33 cellular contexts compared by ENCODE assay signal in the genomic region with DNA sequence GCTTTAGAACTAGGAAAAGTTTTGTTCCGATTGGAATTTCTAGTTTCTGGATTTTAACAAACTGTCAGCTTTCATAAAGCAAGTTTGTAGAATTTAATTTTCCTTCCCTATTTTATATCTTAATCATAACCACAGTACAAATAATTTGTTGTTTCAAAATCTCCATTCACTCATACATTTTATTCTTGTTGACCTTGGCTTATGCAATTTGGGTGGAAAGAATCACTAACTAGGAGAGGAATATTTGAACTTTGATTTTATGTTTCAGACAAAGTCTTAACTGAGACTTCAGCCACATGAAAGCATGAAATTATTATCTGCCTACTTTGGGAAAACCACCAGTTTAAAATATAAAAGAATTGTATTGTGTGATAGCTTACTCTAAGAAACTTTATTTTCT.
DNase-seq lines count a peak whose midpoint lies in the region; ATAC-seq and TF ChIP-seq lines count a peak whose summit lies in the region.
"Had no signal": no experiment of that assay in that cellular context is flagged by ENCODE, and none has a peak within 500 bp of the region (broad histone marks: within the 10 kb centered on the region; RNA-seq: fewer than 3 reads in every experiment).

No MANE protein-coding gene starts in this region.

- H3K27me3 ChIP-seq in left ventricle myocardium inferior (ENCODE audit: low read depth): no peaks in the 10 kb centered on the region
- H3K27me3 ChIP-seq in left lung: no peaks in the 10 kb centered on the region
- no peaks in the 10 kb centered on the region for H3K27me3 ChIP-seq in tibial artery
- H3K27me3 ChIP-seq: colonic mucosa, hepatocyte, MG63, pancreas, uterus had no signal

- H3K36me3 ChIP-seq in left ventricle myocardium inferior (no peaks in the 10 kb centered on the region), left lung (no peaks in the 10 kb centered on the region), tibial artery (no peaks in the 10 kb centered on the region)
- H3K36me3 ChIP-seq: colonic mucosa, MG63, pancreas, uterus had no signal

- no peak for TF ChIP-seq CTCF in left ventricle myocardium inferior (IDR thresholded peaks at IDR 0.05; ENCODE audit: borderline replicate concordance)
- no peak for TF ChIP-seq CTCF in choroid plexus epithelial cell (conservative IDR thresholded peaks at IDR 0.05; ENCODE audit: low read depth, low read length)
- no peak for TF ChIP-seq CTCF in left lung (IDR thresholded peaks at IDR 0.05)
- no peak for TF ChIP-seq CTCF in tibial artery (IDR thresholded peaks at IDR 0.05)

- H3K4me1 ChIP-seq in left ventricle myocardium inferior (peaks cover 20% of the 10 kb centered on the region), left lung (peaks cover 0 to 4% of the 10 kb centered on the region in 2 donors), tibial artery (peaks cover 0 to 35% (median 8%) of the 10 kb centered on the region in 4 donors)
- H3K4me1 ChIP-seq: A549, colonic mucosa, pancreas, uterus had no signal

- DNase-seq in left ventricle myocardium inferior: no peak
- DNase-seq in cardiac septum (ENCODE audit: low spot score): no peak
- DNase-seq in choroid plexus epithelial cell (ENCODE audit: low read depth): peak; percentile 57
- DNase-seq in left lung: no peak
- DNase-seq in tibial artery: no peak
- no peak for DNase-seq in HEK293T (ENCODE audit: extremely low spot score)
- no peak for DNase-seq in NCI-H1105 (lab: John Stamatoyannopoulos, UW)
- DNase-seq in activated T-cell treated with anti-CD3 and anti-CD28 coated beads, Interleukin-2, amount 50 U/mL, for 1 hour: no peak
- DNase-seq: activated CD4-positive, alpha-beta T cell treated with anti-CD3 and anti-CD28 coated beads, Interleukin-2, amount 50 U/mL, for 48 hours; activated naive CD4-positive, alpha-beta T cell treated with anti-CD3 and anti-CD28 coated beads for 36 hours; amniotic stem cell; CD4-positive, alpha-beta memory T cell; colonic mucosa; DND-41; effector memory CD4-positive, alpha-beta T cell; foreskin melanocyte; GOT3; left cardiac atrium; MG63; NCI-H2029 treated with DMSO at 0.1 percent for 48 hours; NCI-H2227 treated with DMSO at 0.1 percent for 48 hours; NCI-H526 treated with DMSO at 0.1 percent for 48 hours; NK-92 treated with Interleukin-12 subunit alpha and Interleukin-12 subunit beta, amount 100 ng/mL, for 24 hours; pancreas; PC-3; stimulated activated CD8-positive, alpha-beta memory T cell treated with anti-CD3 and anti-CD28 coated beads, Interleukin-4, amount 100 ng/mL, for 48 hours; T-helper 2 cell; uterus had no signal

- peak; percentile 33 for ATAC-seq in left lung
- ATAC-seq: A549; activated CD4-positive, CD25-positive, alpha-beta regulatory T cell treated with anti-CD3 and anti-CD28 coated beads, Interleukin-2, amount 50 U/mL, for 24 hours; K562; PC-3 had no signal

- intact Hi-C loops in left ventricle myocardium inferior (cut with micrococcal nuclease): no loop called here
- intact Hi-C loops in cardiac septum (cut with DNase I): loop anchor here (2.0 kb wide), 1 partner anchor 40 kb away; no protein-coding TSS in a partner anchor
- intact Hi-C loops in left lung (cut with DNase I): no loop called here
- intact Hi-C loops in tibial artery (cut with DNase I; ENCODE audit: low total_unique reads): no loop called here

- H3K4me3 ChIP-seq in left ventricle myocardium inferior (no peak overlapping the region), choroid plexus epithelial cell (ENCODE audit: low read depth, low read length) (no peak overlapping the region), left lung (no peak overlapping the region), tibial artery (no peak overlapping the region)
- H3K4me3 ChIP-seq: A549, colonic mucosa, hepatocyte, K562, MG63, pancreas, uterus had no signal

- POLR2A ChIA-PET in HEK293T (lab: Yijun Ruan, JAX): no interaction called here

- H3K27ac ChIP-seq in left ventricle myocardium inferior (replicated peaks) (peak overlapping the region; percentile 32), left lung (peak overlapping the region in 1 of 2 donors; percentile 65), tibial artery (peak overlapping the region; percentile 18 to 38)
- H3K27ac ChIP-seq: A549, colonic mucosa, epithelial cell of prostate, hepatocyte, pancreas, uterus had no signal

- no peaks in the 10 kb centered on the region for H3K9me3 ChIP-seq in left ventricle myocardium inferior (replicated peaks)
- no peaks in the 10 kb centered on the region for H3K9me3 ChIP-seq in left lung
- H3K9me3 ChIP-seq in tibial artery: no peaks in the 10 kb centered on the region
- H3K9me3 ChIP-seq: A549, colonic mucosa, pancreas, uterus had no signal

- CTCF ChIA-PET in HEK293T (lab: Yijun Ruan, JAX): no interaction called here

TF ChIP-seq in HEK293T, 16 proteins besides CTCF, POLR2A, EP300 and RAD21:
- TF ChIP-seq LEF1 (IDR thresholded peaks at IDR 0.05; ENCODE audit: borderline replicate concordance): no peak
- TF ChIP-seq HDGF (IDR thresholded peaks at IDR 0.05; ENCODE audit: borderline replicate concordance): no peak
- no peak for TF ChIP-seq SUZ12 (IDR thresholded peaks at IDR 0.05)
- no peak for TF ChIP-seq ARNT (IDR thresholded peaks at IDR 0.05)
- TF ChIP-seq, protein P1, sequence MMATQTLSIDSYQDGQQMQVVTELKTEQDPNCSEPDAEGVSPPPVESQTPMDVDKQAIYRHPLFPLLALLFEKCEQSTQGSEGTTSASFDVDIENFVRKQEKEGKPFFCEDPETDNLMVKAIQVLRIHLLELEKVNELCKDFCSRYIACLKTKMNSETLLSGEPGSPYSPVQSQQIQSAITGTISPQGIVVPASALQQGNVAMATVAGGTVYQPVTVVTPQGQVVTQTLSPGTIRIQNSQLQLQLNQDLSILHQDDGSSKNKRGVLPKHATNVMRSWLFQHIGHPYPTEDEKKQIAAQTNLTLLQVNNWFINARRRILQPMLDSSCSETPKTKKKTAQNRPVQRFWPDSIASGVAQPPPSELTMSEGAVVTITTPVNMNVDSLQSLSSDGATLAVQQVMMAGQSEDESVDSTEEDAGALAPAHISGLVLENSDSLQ (IDR thresholded peaks at IDR 0.05): no peak
- no peak for TF ChIP-seq TARDBP (IDR thresholded peaks at IDR 0.05)
- no peak for TF ChIP-seq SP1 (IDR thresholded peaks at IDR 0.05)
- no peak for TF ChIP-seq ZNF384 (IDR thresholded peaks at IDR 0.05)
- TF ChIP-seq FOXA1 (IDR thresholded peaks at IDR 0.05): no peak
- no peak for TF ChIP-seq ELF4 (IDR thresholded peaks at IDR 0.05)
- no peak for TF ChIP-seq BHLHE40 (IDR thresholded peaks at IDR 0.05; ENCODE audit: borderline replicate concordance)
- TF ChIP-seq NFRKB (IDR thresholded peaks at IDR 0.05): no peak
- TF ChIP-seq FOXM1 (IDR thresholded peaks at IDR 0.05; ENCODE audit: borderline replicate concordance): no peak
- TF ChIP-seq CTBP1 (IDR thresholded peaks at IDR 0.05; ENCODE audit: borderline replicate concordance): no peak
- no peak for TF ChIP-seq L3MBTL2 (conservative IDR thresholded peaks at IDR 0.05)
- no peak for TF ChIP-seq FOXK2 (IDR thresholded peaks at IDR 0.05)
